ENCODE assay signal across 28 cellular contexts in genomic region chr9:101047848-101048402, GRCh38. TPM values are rescaled to one million over a fixed set of nuclear protein-coding genes. Genes with fewer than 3 reads are reported as not detected.
DNase-seq lines count a peak whose midpoint lies in the region; ATAC-seq, FAIRE-seq and TF ChIP-seq lines count a peak whose summit lies in the region.
"Had no signal": no experiment of that assay in that cellular context is flagged by ENCODE, and none has a peak within 500 bp of the region (broad histone marks: within the 10 kb centered on the region; RNA-seq: fewer than 3 reads in every experiment).

No MANE protein-coding gene starts in this region.

- H3K27me3 ChIP-seq in bronchial epithelial cell (ENCODE audit: control insufficient read depth, insufficient read depth, low read length) = no peaks in the 10 kb centered on the region
- H3K27me3 ChIP-seq: ovary had no signal

- no peaks in the 10 kb centered on the region for H3K36me3 ChIP-seq in bronchial epithelial cell (ENCODE audit: control insufficient read depth, insufficient read depth, low read length)
- H3K36me3 ChIP-seq: ovary had no signal

- no peak for FAIRE-seq in bronchial epithelial cell (lab: Jason Lieb, UNC)
- FAIRE-seq: astrocyte, small intestine, TTC549 had no signal

- DNase-seq in NCI-H1694 treated with DMSO at 0.1 percent for 48 hours (lab: John Stamatoyannopoulos, UW) (peak; percentile 1), NCI-H1694 (lab: John Stamatoyannopoulos, UW) (no peak), NCI-H446 (lab: John Stamatoyannopoulos, UW) (peak; percentile 79 to 83), bronchial epithelial cell (ENCODE audit: low read depth) (peak; percentile 37), renal cortical epithelial cell (ENCODE audit: low read depth) (peak; percentile 6), NCI-H146 (lab: John Stamatoyannopoulos, UW) (no peak)
- DNase-seq: 8988T; activated CD4-positive, alpha-beta T cell treated with anti-CD3 and anti-CD28 coated beads, Interleukin-2, amount 50 U/mL, for 1 hour; activated CD4-positive, CD25-positive, alpha-beta regulatory T cell; activated gamma-delta T cell treated with Interleukin-2 at 50 U/mL for 16 hours; activated T-cell treated with anti-CD3 and anti-CD28 coated beads, Interleukin-2, amount 50 U/mL, for 48 hours; Caco-2; DMS79 treated with DMSO at 0.1 percent for 48 hours; immature natural killer cell; mesenchymal stem cell; NCI-H1105; NCI-H2029 treated with DMSO at 0.1 percent for 48 hours; NCI-H2227 treated with DMSO at 0.1 percent for 48 hours; ovary; small intestine; stimulated activated naive CD4-positive, alpha-beta T cell treated with Interleukin-2 at 50 U/mL for 16 hours had no signal

- TF ChIP-seq CTCF in bronchial epithelial cell (IDR thresholded peaks at IDR 0.05; ENCODE audit: insufficient read depth, low read length, severe bottlenecking) = no peak

- ATAC-seq in GM21619 (IDR thresholded peaks at IDR 0.05; ENCODE audit: unreplicated experiment) (no peak), HG03520 (IDR thresholded peaks at IDR 0.05; ENCODE audit: unreplicated experiment) (no peak)

- no peak overlapping the region for H3K4me3 ChIP-seq in bronchial epithelial cell (ENCODE audit: low read depth, low read length)
- H3K4me3 ChIP-seq: ovary, SK-N-MC had no signal

RNA-seq across cellular contexts. Expression of gene PLPPR1, which starts 19.4 kb away (rescaled TPM):
- not detected in 2 replicates for total RNA-seq in bronchial epithelial cell
- not detected in 2 replicates for total RNA-seq in renal cortical epithelial cell
- total RNA-seq: astrocyte, Caco-2, RPMI7951, ureter had no signal

Comparison
In these comparisons a context has a peak if more than half of its experiments do, and no peak if none do; other contexts are left out.
1. DNase-seq: peak in NCI-H1694 treated with DMSO at 0.1 percent for 48 hours (single experiment), NCI-H446 (2 of 2), bronchial epithelial cell (single experiment) and renal cortical epithelial cell (single experiment); none in NCI-H1694 (single experiment) and NCI-H146 (single experiment).